1 cellular context compared by ENCODE assay signal in genomic region chr17:14052886-14053615, GRCh38.
TF ChIP-seq lines count a peak whose summit lies in the region.

No MANE protein-coding gene starts in this region.

TF ChIP-seq in K562, 482 proteins besides CTCF, POLR2A, EP300 and RAD21 (continued from another document):
- TF ChIP-seq IRF9 (tag; IDR thresholded peaks at IDR 0.05) (no peak), TCF7 (IDR thresholded peaks at IDR 0.05; ENCODE audit: borderline replicate concordance) (no peak), IRF2 (CRISPR knock-in tag; IDR thresholded peaks at IDR 0.05) (no peak), GABPB1 (CRISPR knock-in tag; IDR thresholded peaks at IDR 0.05) (no peak), HNRNPUL1 (IDR thresholded peaks at IDR 0.05; ENCODE audit: low read length) (no peak), NUFIP1 (IDR thresholded peaks at IDR 0.05; ENCODE audit: partially characterized antibody) (no peak), RBBP5 (IDR thresholded peaks at IDR 0.05; ENCODE audit: borderline replicate concordance, insufficient read depth, low read length, poor library complexity, severe bottlenecking) (no peak)
- TF ChIP-seq, protein P1, sequence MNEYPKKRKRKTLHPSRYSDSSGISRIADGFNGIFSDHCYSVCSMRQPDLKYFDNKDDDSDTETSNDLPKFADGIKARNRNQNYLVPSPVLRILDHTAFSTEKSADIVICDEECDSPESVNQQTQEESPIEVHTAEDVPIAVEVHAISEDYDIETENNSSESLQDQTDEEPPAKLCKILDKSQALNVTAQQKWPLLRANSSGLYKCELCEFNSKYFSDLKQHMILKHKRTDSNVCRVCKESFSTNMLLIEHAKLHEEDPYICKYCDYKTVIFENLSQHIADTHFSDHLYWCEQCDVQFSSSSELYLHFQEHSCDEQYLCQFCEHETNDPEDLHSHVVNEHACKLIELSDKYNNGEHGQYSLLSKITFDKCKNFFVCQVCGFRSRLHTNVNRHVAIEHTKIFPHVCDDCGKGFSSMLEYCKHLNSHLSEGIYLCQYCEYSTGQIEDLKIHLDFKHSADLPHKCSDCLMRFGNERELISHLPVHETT (CRISPR knock-in tag; conservative IDR thresholded peaks at IDR 0.05 in 1 of 2, IDR thresholded peaks at IDR 0.05 in 1 of 2) = no peak
